In the genomic region with DNA sequence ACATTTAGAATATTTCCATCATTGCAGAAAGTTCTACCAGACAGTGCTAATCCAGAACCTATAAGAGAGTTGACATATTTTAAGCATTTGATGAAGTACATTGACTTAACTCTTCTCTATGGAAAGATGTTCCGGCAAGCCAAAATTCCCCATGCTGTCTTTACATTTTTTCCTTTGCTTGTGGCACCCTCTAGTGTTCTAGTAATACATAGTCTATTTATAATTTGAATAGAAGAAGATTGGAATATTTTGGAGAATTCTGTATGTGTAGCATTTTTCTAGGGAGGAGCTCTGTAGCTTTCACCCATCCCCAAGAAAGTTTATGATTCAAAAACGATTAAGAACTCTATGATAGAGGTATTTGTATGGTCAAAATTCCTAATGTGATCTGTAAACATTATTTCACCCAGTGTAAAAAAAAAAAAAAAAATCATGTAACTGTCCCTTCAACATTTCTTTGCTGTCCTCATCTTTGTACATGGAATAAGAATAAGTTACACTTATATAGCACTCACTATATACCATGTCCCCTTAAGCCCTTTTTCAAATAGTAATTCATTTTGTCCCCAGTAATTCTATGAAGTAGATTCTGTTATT, we compare ENCODE assay signal across 8 cellular contexts.
DNase-seq lines count a peak whose midpoint lies in the region; ATAC-seq and TF ChIP-seq lines count a peak whose summit lies in the region.

No MANE protein-coding gene starts in this region.

- TF ChIP-seq CTCF in GM13976 (IDR thresholded peaks at IDR 0.05; ENCODE audit: borderline replicate concordance, control extremely low read depth, extremely low read depth, insufficient read depth, missing control alignments), result no peak

- TF ChIP-seq POLR2A in erythroblast (IDR thresholded peaks at IDR 0.05; ENCODE audit: low read length), result no peak

- no peak for ATAC-seq in GM18909 (IDR thresholded peaks at IDR 0.05; ENCODE audit: poor library complexity, unreplicated experiment)

- in situ Hi-C loops in GM13976 (cut with MboI; ENCODE audit: low sequenced_read_pairs, unreplicated experiment), result no loop called here

- DNase-seq in AML-193 (lab: John Stamatoyannopoulos, UW), result peak; percentile 44 to 46
- peak; percentile 11 for DNase-seq in HPDE6-E6E7 (ENCODE audit: extremely low spot score)
- peak; percentile 54 for DNase-seq in OCI-M1 (lab: John Stamatoyannopoulos, UW)
- peak; percentile 27 to 58 for DNase-seq in erythroblast (lab: John Stamatoyannopoulos, UW)
- peak; percentile 85 for DNase-seq in pons (ENCODE audit: low spot score)
- DNase-seq in GM13976 (ENCODE audit: low spot score), result no peak
- no peak for DNase-seq in T-helper 9 cell

Comparison
In these comparisons a context has a peak if more than half of its experiments do, and no peak if none do; other contexts are left out.
1. DNase-seq: peak in AML-193 (2 of 2), HPDE6-E6E7 (single experiment), OCI-M1 (single experiment), erythroblast (2 of 2) and pons (single experiment); none in GM13976 (single experiment) and T-helper 9 cell (single experiment).